ENCODE assay signal across 12 cellular contexts in genomic region chr2:36695746-36696415, GRCh38. TPM values are rescaled to one million over a fixed set of nuclear protein-coding genes. Genes with fewer than 3 reads are reported as not detected.
DNase-seq lines count a peak whose midpoint lies in the region; ATAC-seq, FAIRE-seq and TF ChIP-seq lines count a peak whose summit lies in the region.
"Had no signal": no experiment of that assay in that cellular context is flagged by ENCODE, and none has a peak within 500 bp of the region (broad histone marks: within the 10 kb centered on the region; RNA-seq: fewer than 3 reads in every experiment).

No MANE protein-coding gene starts in this region.

- peaks cover 10% of the 10 kb centered on the region; the same call in 2 of the 3 replicates for H3K4me1 ChIP-seq in A549
- peaks cover 0 to 3% (median 0%) of the 10 kb centered on the region in 12 donors for H3K4me1 ChIP-seq in heart left ventricle
- H3K4me1 ChIP-seq in uterus: no peaks in the 10 kb centered on the region

- POLR2A ChIA-PET in A549 (lab: Yijun Ruan, JAX): no interaction called here

- ATAC-seq in A549 (peak; percentile 84 to 94; a peak in 5 of 6 replicates), heart left ventricle (peak; percentile 42 to 64 (median 47))

- intact Hi-C loops in heart left ventricle (cut with DNase I): loop anchor here in 1 of 10 donors (5.0 kb wide), 1 partner anchor 86 kb away; no protein-coding TSS in a partner anchor
- intact Hi-C loops in uterus (cut with DNase I; ENCODE audit: low total_unique reads): no loop called here

- peak in 1 of 2 experiments; percentile 28; a peak in 1 of 5 replicates for TF ChIP-seq RAD21 in A549 (conservative IDR thresholded peaks at IDR 0.05 in 1 of 2, IDR thresholded peaks at IDR 0.05 in 1 of 2)

- H3K27ac ChIP-seq in A549 (no peak overlapping the region), WERI-Rb-1 (no peak overlapping the region), heart left ventricle (peak overlapping the region in 1 of 12 donors; percentile 39), uterus (no peak overlapping the region)
- H3K27ac ChIP-seq: epithelial cell of prostate had no signal

- TF ChIP-seq CTCF in A549 (IDR thresholded peaks at IDR 0.05): no peak
- peak; percentile 28; the same call in 1 of the 2 replicates for TF ChIP-seq CTCF in WERI-Rb-1 (IDR thresholded peaks at IDR 0.05; ENCODE audit: low read depth, low read length)
- peak in 3 of 12 donors; percentile 15 to 36 (median 25) for TF ChIP-seq CTCF in heart left ventricle (IDR thresholded peaks at IDR 0.05)
- no peak for TF ChIP-seq CTCF in uterus (IDR thresholded peaks at IDR 0.05)

- TF ChIP-seq POLR2A in A549 (IDR thresholded peaks at IDR 0.05; ENCODE audit: low read length) (no peak), H54 (IDR thresholded peaks at IDR 0.05; ENCODE audit: low read depth, low read length) (no peak), heart left ventricle (IDR thresholded peaks at IDR 0.05) (no peak), uterus (IDR thresholded peaks at IDR 0.05) (no peak)

- H3K36me3 ChIP-seq in WERI-Rb-1 (no peaks in the 10 kb centered on the region), heart left ventricle (no peaks in the 10 kb centered on the region), uterus (no peaks in the 10 kb centered on the region)

- 70% methylated on average over 7 of the region's 7 CpGs for WGBS in A549 (ENCODE audit: missing lambda C conversion rate)
- 58 to 71% (median 64%) methylated on average over 7 of the region's 7 CpGs for WGBS in heart left ventricle, 4 donors

- H3K4me3 ChIP-seq in A549 (no peak overlapping the region), WERI-Rb-1 (ENCODE audit: low read depth, low read length) (no peak overlapping the region), heart left ventricle (peak overlapping the region in 3 of 12 donors; percentile 38 to 55 (median 47)), uterus (no peak overlapping the region)

- DNase-seq in A549 (ENCODE audit: low read depth in 1 of 2, low spot score in 1 of 2) (peak in 1 of 2 experiments; percentile 45), H54 (ENCODE audit: insufficient read length, low spot score) (no peak), WERI-Rb-1 (no peak), heart left ventricle (no peak), NCI-H748 treated with DMSO at 0.1 percent for 48 hours (lab: John Stamatoyannopoulos, UW) (no peak), KG1 (lab: John Stamatoyannopoulos, UW) (no peak), uterus (no peak)
- no peak for DNase-seq in stimulated activated CD4-positive, alpha-beta T cell treated with anti-CD3 and anti-CD28 coated beads, Interleukin-15, amount 100 ng/mL, for 24 hours
- DNase-seq: activated B cell treated with CpG ODN at 0.5 μM for 24 hours, Calu3, substantia nigra had no signal

- no peaks in the 10 kb centered on the region for H3K9me3 ChIP-seq in A549
- no peaks in the 10 kb centered on the region for H3K9me3 ChIP-seq in WERI-Rb-1 (ENCODE audit: severe bottlenecking)
- H3K9me3 ChIP-seq in heart left ventricle: no peaks in the 10 kb centered on the region
- H3K9me3 ChIP-seq in uterus: no peaks in the 10 kb centered on the region

- TF ChIP-seq EP300 in A549 (IDR thresholded peaks at IDR 0.05): no peak

- H3K4me2 ChIP-seq in A549: no peak overlapping the region

- FAIRE-seq in A549 (lab: Jason Lieb, UNC) (no peak), H54 (lab: Jason Lieb, UNC) (peak; percentile 93)

- CTCF ChIA-PET in A549 (lab: Yijun Ruan, JAX): interaction anchor here (0.7 kb wide), 1 partner anchor 89 kb away, joined by 3 read pairs; no protein-coding TSS in a partner anchor

- H3K27me3 ChIP-seq in WERI-Rb-1 (ENCODE audit: insufficient read depth, low read depth, severe bottlenecking) (no peaks in the 10 kb centered on the region), heart left ventricle (no peaks in the 10 kb centered on the region), uterus (no peaks in the 10 kb centered on the region)

TF ChIP-seq in A549, 52 proteins besides CTCF, POLR2A, EP300 and RAD21:
- TF ChIP-seq MYC (IDR thresholded peaks at IDR 0.05; ENCODE audit: borderline replicate concordance, low read length): no peak
- no peak for TF ChIP-seq RARB (CRISPR knock-in tag; IDR thresholded peaks at IDR 0.05)
- no peak for TF ChIP-seq JUNB (IDR thresholded peaks at IDR 0.05)
- no peak for TF ChIP-seq NR3C1 (IDR thresholded peaks at IDR 0.05)
- no peak for TF ChIP-seq FOXS1 (CRISPR knock-in tag; IDR thresholded peaks at IDR 0.05)
- no peak for TF ChIP-seq HEYL (CRISPR knock-in tag; IDR thresholded peaks at IDR 0.05)
- no peak for TF ChIP-seq NPAS2 (CRISPR knock-in tag; IDR thresholded peaks at IDR 0.05; ENCODE audit: borderline replicate concordance)
- no peak for TF ChIP-seq POLR2AphosphoS2 (conservative IDR thresholded peaks at IDR 0.05; ENCODE audit: low read length)
- no peak for TF ChIP-seq REST (IDR thresholded peaks at IDR 0.05)
- no peak for TF ChIP-seq KDM1A (IDR thresholded peaks at IDR 0.05; ENCODE audit: low read depth)
- no peak for TF ChIP-seq ZNF302 (CRISPR knock-in tag; IDR thresholded peaks at IDR 0.05)
- TF ChIP-seq HOXA7 (CRISPR knock-in tag; IDR thresholded peaks at IDR 0.05): no peak
- TF ChIP-seq NFE2L2 (conservative IDR thresholded peaks at IDR 0.05; ENCODE audit: low read length): no peak
- TF ChIP-seq GATA3 (IDR thresholded peaks at IDR 0.05; ENCODE audit: borderline replicate concordance): no peak
- no peak for TF ChIP-seq EHF (CRISPR knock-in tag; IDR thresholded peaks at IDR 0.05)
- no peak for TF ChIP-seq KDM5A (IDR thresholded peaks at IDR 0.05)
TF ChIP-seq in A549: peak in this region for 0.

RNA-seq across cellular contexts. Expression of gene VIT, which starts 0.6 kb away (rescaled TPM):
- polyA plus RNA-seq in A549 (2011; rRNA removed): not detected in 2 replicates
- polyA plus RNA-seq in A549 (2012; cell fraction: cytosol; rRNA removed): 0.01 TPM in 1 of 2 replicates, not detected in the other
- not detected in 2 replicates for polyA plus RNA-seq in A549 (2012; cell fraction: nucleus; rRNA removed)
- not detected in 3 replicates for polyA plus RNA-seq in A549 (2017; fragmentation: RNase III; extraction: RNeasy Plus Mini Kit Qiagen cat#74134 plus additional on column Dnase treatment)
- not detected in 2 replicates for polyA minus RNA-seq in A549 (2011; rRNA and poly(A)+ RNA removed)
- total RNA-seq in heart left ventricle: 10 to 100 TPM in 2 of 9 donors, 1 to 10 TPM in 7; 1.1 to 34.9 (median 6.8) TPM
- 1 to 10 TPM; 1.0 to 3.2 TPM for polyA plus RNA-seq in heart left ventricle
- 1 to 10 TPM in 3 of 4 donors, under 1 TPM in 1; 0.26 to 6.2 (median 2.8) TPM for total RNA-seq in uterus
- total RNA-seq: activated B cell treated with CpG ODN at 0.5 μM for 24 hours, Calu3 had no signal
